Comparison of ENCODE assay signal across 11 cellular contexts in the genomic region with DNA sequence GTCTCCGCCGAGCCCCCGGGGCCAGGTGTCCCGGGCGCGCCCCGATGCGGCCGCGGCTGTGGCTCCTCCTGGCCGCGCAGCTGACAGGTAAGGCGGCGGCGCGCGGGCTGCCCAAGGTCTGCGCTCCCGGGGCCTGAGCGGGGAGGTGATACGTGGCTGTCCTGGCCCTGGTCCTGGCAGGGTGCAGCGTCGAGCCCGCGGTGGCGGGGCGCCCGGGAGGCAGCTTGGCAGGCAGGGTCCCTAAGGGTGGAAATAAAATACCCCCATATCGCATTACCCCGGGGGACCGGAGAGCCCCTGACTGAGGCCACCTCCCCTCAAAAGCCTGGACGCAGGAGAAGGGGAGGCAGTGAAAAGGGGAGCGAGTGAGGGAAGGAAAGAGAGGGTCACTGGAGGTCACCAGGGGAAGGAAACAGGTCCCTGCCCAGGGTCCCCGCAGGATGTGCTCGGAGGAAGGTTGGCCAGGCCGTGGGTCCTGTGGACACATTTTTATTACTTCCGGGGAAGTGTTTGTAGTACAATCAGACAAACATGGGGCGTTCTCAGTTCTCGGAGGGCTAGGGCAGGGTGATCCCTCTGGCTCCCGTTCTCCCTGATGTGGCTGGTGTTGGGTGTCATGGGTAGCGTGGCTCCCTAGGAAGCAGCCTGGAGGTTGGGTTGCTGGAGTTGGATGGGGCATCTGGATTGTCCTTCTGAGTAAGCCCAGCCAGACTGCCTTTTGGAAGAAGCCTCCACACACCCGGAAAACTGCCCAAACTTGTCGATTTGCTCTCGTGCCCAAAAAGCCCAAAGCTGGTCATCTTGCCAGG. TPM values are rescaled to one million over a fixed set of nuclear protein-coding genes. Genes with fewer than 3 reads are reported as not detected.
A peak's percentile ranks its signal among the peaks of the same experiment; 100 is the strongest.
DNase-seq lines count a peak whose midpoint lies in the region; ATAC-seq and TF ChIP-seq lines count a peak whose summit lies in the region.
"Not testable (repeated sequence)": the region's sequence is repeated elsewhere in the genome, so short reads cannot be mapped to it uniquely, and the experiment has no call there.
"Had no signal": no experiment of that assay in that cellular context is flagged by ENCODE, and none has a peak within 500 bp of the region (broad histone marks: within the 10 kb centered on the region; RNA-seq: fewer than 3 reads in every experiment).

No MANE protein-coding gene starts in this region.

- not testable (repeated sequence) for BruUV-seq in Panc1 (replicated peaks; lab: Mats Ljungman, UMichigan)

- H3K27ac Mint-ChIP-seq in GM23338; activated T-cell treated with anti-CD3 and anti-CD28 coated beads, Interleukin-2, amount 50 U/mL, for 72 hours: not testable (repeated sequence)

- not testable (repeated sequence) for H3K36me3 Mint-ChIP-seq in GM23338 (ENCODE audit: low read depth); activated T-cell treated with anti-CD3 and anti-CD28 coated beads, Interleukin-2, amount 50 U/mL, for 72 hours (ENCODE audit: insufficient read depth in 2 of 2)

- not testable (repeated sequence) for H3K9me3 ChIP-seq in Panc1 (ENCODE audit: control insufficient read depth, insufficient read depth, low read depth, low read length); left ventricle myocardium inferior (replicated peaks); suprapubic skin

- peaks cover 19% of the 10 kb centered on the region for H3K27me3 ChIP-seq in GM23338 (ENCODE audit: insufficient read depth)
- not testable (repeated sequence) for H3K27me3 ChIP-seq in Panc1 (ENCODE audit: control insufficient read depth, insufficient read depth, low read length); suprapubic skin
- H3K27me3 ChIP-seq in left ventricle myocardium inferior (ENCODE audit: low read depth), result peaks cover 24% of the 10 kb centered on the region

- not testable (repeated sequence) for H4K20me1 ChIP-seq in GM23338 (replicated peaks; ENCODE audit: insufficient read depth)

- TF ChIP-seq EP300 in suprapubic skin (IDR thresholded peaks at IDR 0.05), result not testable (repeated sequence)

- H3K27me3 Mint-ChIP-seq in GM23338 (ENCODE audit: insufficient read depth, low read depth, poor library complexity), result not testable (repeated sequence)
- H3K27me3 Mint-ChIP-seq in activated T-cell treated with anti-CD3 and anti-CD28 coated beads, Interleukin-2, amount 50 U/mL, for 72 hours (ENCODE audit: low read depth), result peaks cover 23% of the 10 kb centered on the region

- in situ Hi-C loops in Panc1 (cut with HindIII; ENCODE audit: low pct_unique_long_range_greater_than_20kb, low sequenced_read_pairs), result not testable (repeated sequence)

- peak overlapping the region; percentile 78 for H3K4me2 ChIP-seq in GM23338

- H3K9me2 ChIP-seq in GM23338 (ENCODE audit: insufficient read depth), result not testable (repeated sequence)

- peak overlapping the region; percentile 60 for H3K4me3 Mint-ChIP-seq in GM23338
- H3K4me3 Mint-ChIP-seq in activated T-cell treated with anti-CD3 and anti-CD28 coated beads, Interleukin-2, amount 50 U/mL, for 72 hours, result not testable (repeated sequence)

- POLR2A ChIA-PET in Panc1 (lab: Charles Lee), result not testable (repeated sequence)

- H3K4me3 ChIP-seq in GM23338 (peak overlapping the region; percentile 53), left ventricle myocardium inferior (peak overlapping the region; percentile 14), suprapubic skin (peak overlapping the region; percentile 14)
- H3K4me3 ChIP-seq in Panc1 (ENCODE audit: low read depth in 2 of 2, low read length in 2 of 2), result not testable (repeated sequence)

- 51% methylated on average over 12 of the region's 44 CpGs for WGBS in suprapubic skin

- not testable (repeated sequence) for H2AFZ ChIP-seq in GM23338

- ATAC-seq in GM23338 (peak; percentile 89), Panc1 (0 out of 2 replicates have a peak, but pooled peaks have one; percentile 30), omental fat pad (ENCODE audit: low FRiP score) (peak; percentile 29)
- peak; percentile 23 to 29 for ATAC-seq in activated T-cell treated with anti-CD3 and anti-CD28 coated beads, Interleukin-2, amount 50 U/mL, for 72 hours (replicated peaks in 1 of 2)

- TF ChIP-seq CTCF in GM23338 (conservative IDR thresholded peaks at IDR 0.05; ENCODE audit: low read depth in 2 of 2); Panc1 (IDR thresholded peaks at IDR 0.05); left ventricle myocardium inferior (IDR thresholded peaks at IDR 0.05; ENCODE audit: borderline replicate concordance); omental fat pad (IDR thresholded peaks at IDR 0.05); suprapubic skin (IDR thresholded peaks at IDR 0.05): not testable (repeated sequence)

- not testable (repeated sequence) for H3K27ac ChIP-seq in GM23338 (ENCODE audit: low read depth); Panc1 (ENCODE audit: low read length); left ventricle myocardium inferior (replicated peaks); suprapubic skin

- CTCF ChIA-PET in Panc1 (lab: Charles Lee), result not testable (repeated sequence)

- H3K9me3 Mint-ChIP-seq in GM23338; activated T-cell treated with anti-CD3 and anti-CD28 coated beads, Interleukin-2, amount 50 U/mL, for 72 hours: not testable (repeated sequence)

- not testable (repeated sequence) for H3K36me3 ChIP-seq in GM23338 (ENCODE audit: insufficient read depth); Panc1 (ENCODE audit: control insufficient read depth, insufficient read depth, low read length); left ventricle myocardium inferior; suprapubic skin

- TF ChIP-seq POLR2A in suprapubic skin (IDR thresholded peaks at IDR 0.05), result not testable (repeated sequence)

- H3K4me1 Mint-ChIP-seq in GM23338; activated T-cell treated with anti-CD3 and anti-CD28 coated beads, Interleukin-2, amount 50 U/mL, for 72 hours (ENCODE audit: low read depth): not testable (repeated sequence)

- intact Hi-C loops in Panc1 (cut with micrococcal nuclease; ENCODE audit: unreplicated experiment); left ventricle myocardium inferior (cut with micrococcal nuclease): not testable (repeated sequence)

- not testable (repeated sequence) for H3K4me1 ChIP-seq in GM23338 (ENCODE audit: insufficient read depth); Panc1 (ENCODE audit: control insufficient read depth, insufficient read depth, low read length); left ventricle myocardium inferior; suprapubic skin

- H3F3A ChIP-seq in GM23338 (replicated peaks; ENCODE audit: low read depth), result not testable (repeated sequence)

- H3K79me2 ChIP-seq in GM23338 (replicated peaks; ENCODE audit: insufficient read depth), result not testable (repeated sequence)

- DNase-seq in GM23338 (ENCODE audit: low spot score) (peak; percentile 78), islet precursor cell (peak; percentile 59)
- DNase-seq in Panc1 (ENCODE audit: low read depth, low spot score); activated T-cell treated with anti-CD3 and anti-CD28 coated beads, Interleukin-2, amount 50 U/mL, for 72 hours; left ventricle myocardium inferior; omental fat pad (ENCODE audit: low spot score); suprapubic skin (ENCODE audit: low spot score in 2 of 2): not testable (repeated sequence)

RNA-seq across cellular contexts. Expression of a gene that starts 0.4 kb away (rescaled TPM):
- not detected in 2 replicates for total RNA-seq in GM23338 (2014; rRNA removed; shearing (Covaris generic))
- 0.06 TPM in 1 of 2 replicates, not detected in the other for polyA plus RNA-seq in GM23338 (2016; fragmentation: Nextera tagmentation; extraction: Ambion mirVana)
- not detected for total RNA-seq in Panc1 (2021; ENCODE audit: unreplicated experiment)
- not detected for polyA plus RNA-seq in Panc1 (2012; ENCODE audit: insufficient read length)
- 1 to 10 TPM in 1 of 2 donors, under 1 TPM in 1; 0.62 to 1.1 TPM for total RNA-seq in activated T-cell treated with anti-CD3 and anti-CD28 coated beads, Interleukin-2, amount 50 U/mL, for 72 hours
- not detected for total RNA-seq in left ventricle myocardium inferior
- not detected for total RNA-seq in omental fat pad
- under 1 TPM in 1 of 4 donors, not detected in 3; 0.55 TPM for total RNA-seq in suprapubic skin
- total RNA-seq: adrenal gland, HepG2, osteocyte had no signal
- polyA plus RNA-seq: adrenal gland, heart right ventricle, HepG2 had no signal

RNA-seq across cellular contexts. Expression of a gene that starts 19.4 kb away (rescaled TPM):
- total RNA-seq in GM23338 (2014; rRNA removed; shearing (Covaris generic)), result 0.28 and 0.50 TPM in 2 replicates
- 0.08 TPM in 1 of 2 replicates, not detected in the other for polyA plus RNA-seq in GM23338 (2016; fragmentation: Nextera tagmentation; extraction: Ambion mirVana)
- total RNA-seq in Panc1 (2021; ENCODE audit: unreplicated experiment), result 0.31 TPM
- 0.15 TPM for polyA plus RNA-seq in Panc1 (2012; ENCODE audit: insufficient read length)
- total RNA-seq in activated T-cell treated with anti-CD3 and anti-CD28 coated beads, Interleukin-2, amount 50 U/mL, for 72 hours, result under 1 TPM; 0.24 to 0.25 TPM
- not detected for total RNA-seq in left ventricle myocardium inferior
- total RNA-seq in omental fat pad, result 1 to 10 TPM in 1 of 4 donors, under 1 TPM in 3; 0.47 to 1.1 (median 0.67) TPM
- total RNA-seq in suprapubic skin, result 1 to 10 TPM in 2 of 4 donors, under 1 TPM in 2; 0.30 to 2.1 (median 0.74) TPM
- total RNA-seq: osteocyte had no signal

Comparison
In these comparisons a context has a peak if more than half of its experiments do, and no peak if none do; other contexts are left out.
1. ATAC-seq: peak in every context shown above with its lines; median percentile 89 in GM23338; 30 in Panc1; 29 in omental fat pad; 26 in activated T-cell treated with anti-CD3 and anti-CD28 coated beads, Interleukin-2, amount 50 U/mL, for 72 hours.